Comparison of ENCODE assay signal across 8 cellular contexts in genomic region chr17:37406635-37407455, GRCh38. TPM values are rescaled to one million over a fixed set of nuclear protein-coding genes. Genes with fewer than 3 reads are reported as not detected.
DNase-seq lines count a peak whose midpoint lies in the region; ATAC-seq, FAIRE-seq and TF ChIP-seq lines count a peak whose summit lies in the region.

TSS of gene ACACA (minus strand) at chr17:37406836. CDS start at chr17:37406299, 537 bp downstream.
TSS of gene TADA2A (plus strand) at chr17:37406886. CDS start at chr17:37411366, 4,480 bp downstream.

- H3K27me3 Mint-ChIP-seq in CD8-positive, alpha-beta T cell (ENCODE audit: low read depth): no peaks in the 10 kb centered on the region

- peak; percentile 91 for ATAC-seq in CD8-positive, alpha-beta T cell
- peak; percentile 93 for ATAC-seq in GM19463 (IDR thresholded peaks at IDR 0.05; ENCODE audit: unreplicated experiment)

- no peak for TF ChIP-seq CTCF in CD8-positive, alpha-beta T cell (IDR thresholded peaks at IDR 0.05)
- TF ChIP-seq CTCF in HL-60 (IDR thresholded peaks at IDR 0.05; ENCODE audit: insufficient read depth, low read length) (no peak), endothelial cell of umbilical vein (IDR thresholded peaks at IDR 0.05; ENCODE audit: extremely low read depth in 1 of 2, insufficient read depth in 1 of 2, low read depth in 1 of 2, low read length in 2 of 2) (no peak)

- H3K9me1 ChIP-seq in endothelial cell of umbilical vein (replicated peaks; ENCODE audit: control insufficient read depth, extremely low read depth, insufficient read depth, low read length): no peaks in the 10 kb centered on the region

- no peaks in the 10 kb centered on the region for H3K36me3 ChIP-seq in CD8-positive, alpha-beta T cell (ENCODE audit: insufficient read depth, low read length)
- peaks cover 17% of the 10 kb centered on the region for H3K36me3 ChIP-seq in NT2/D1 (ENCODE audit: insufficient read depth, insufficient read length, low read length)
- H3K36me3 ChIP-seq in endothelial cell of umbilical vein (ENCODE audit: control insufficient read depth in 2 of 2, extremely low read depth in 1 of 2, insufficient read depth in 2 of 2, low read length in 2 of 2): no peaks in the 10 kb centered on the region

- peak within 1 kb of the TSS; percentile 95 for H3K4me3 Mint-ChIP-seq in CD8-positive, alpha-beta T cell

- peaks cover 22% of the 10 kb centered on the region for H3K36me3 Mint-ChIP-seq in CD8-positive, alpha-beta T cell

- CTCF ChIA-PET in CD8-positive, alpha-beta T cell (lab: Charles Lee): interaction anchor here (1.0 kb wide), 1 partner anchor 34 kb away, joined by 3 read pairs; no protein-coding TSS in a partner anchor
- CTCF ChIA-PET in endothelial cell of umbilical vein (lab: Charles Lee): interaction anchor here (1.0 to 3.6 kb wide), 5 partner anchors 33 to 167 kb away, joined by 3 to 22 read pairs (median 4); no protein-coding TSS in a partner anchor

- intact Hi-C loops in CD8-positive, alpha-beta T cell (cut with DNase I, micrococcal nuclease): loop anchor here (1.0 to 2.0 kb wide), 3 partner anchors 48 to 202 kb away; partner anchors contain the start of genes DUSP14 (in 2 of the 2) and SYNRG (in 1 of the 2)
- intact Hi-C loops in endothelial cell of umbilical vein (cut with micrococcal nuclease): loop anchor here (1.0 to 5.0 kb wide), 4 partner anchors 50 to 235 kb away; partner anchors contain the start of gene DDX52

- no peaks in the 10 kb centered on the region for H4K20me1 ChIP-seq in endothelial cell of umbilical vein (replicated peaks; ENCODE audit: control insufficient read depth, extremely low read depth, insufficient read depth, low read length)

- no TSS peak for BruUV-seq in endothelial cell of umbilical vein (replicated peaks; lab: Mats Ljungman, UMichigan)

- TF ChIP-seq POLR2A in endothelial cell of umbilical vein (IDR thresholded peaks at IDR 0.05; ENCODE audit: low read depth, low read length): peak; percentile 95

- peak; percentile 40 to 83 (median 70) for DNase-seq in CD8-positive, alpha-beta T cell
- DNase-seq in HL-60 (ENCODE audit: low read depth in 1 of 2, low spot score in 1 of 2) (peak; percentile 61 to 81), NT2/D1 (ENCODE audit: low read depth, low spot score) (peak; percentile 44), endothelial cell of umbilical vein (ENCODE audit: low read depth, low spot score) (peak; percentile 81), middle frontal gyrus (ENCODE audit: extremely low spot score, low spot score) (peak; percentile 18)
- peak; percentile 39 for DNase-seq in activated CD8-positive, alpha-beta memory T cell treated with anti-CD3 and anti-CD28 coated beads, Interleukin-2, amount 50 U/mL, for 24 hours (ENCODE audit: extremely low read depth)
- DNase-seq in stimulated activated CD8-positive, alpha-beta memory T cell treated with anti-CD3 and anti-CD28 coated beads, Interleukin-2, amount 100 ng/mL, for 1 hour (ENCODE audit: low read depth in 2 of 2): peak; percentile 51 to 56

- FAIRE-seq in endothelial cell of umbilical vein (lab: Jason Lieb, UNC): no peak

- peak within 1 kb of the TSS; percentile 61 for H3K27ac ChIP-seq in CD8-positive, alpha-beta T cell (ENCODE audit: low read depth, low read length)
- H3K27ac ChIP-seq in HL-60 (replicated peaks) (peak within 1 kb of the TSS; percentile 94), endothelial cell of umbilical vein (ENCODE audit: insufficient read depth, low read depth, low read length) (peak within 1 kb of the TSS; percentile 84)

- no peaks in the 10 kb centered on the region for H3K9me3 Mint-ChIP-seq in CD8-positive, alpha-beta T cell

- no peaks in the 10 kb centered on the region for H3K9me3 ChIP-seq in CD8-positive, alpha-beta T cell (ENCODE audit: low read length)
- H3K9me3 ChIP-seq in NT2/D1 (ENCODE audit: insufficient read depth, low read length): no peaks in the 10 kb centered on the region
- H3K9me3 ChIP-seq in endothelial cell of umbilical vein (replicated peaks; ENCODE audit: control insufficient read depth, insufficient read depth, low read length): no peaks in the 10 kb centered on the region

- H3K4me2 ChIP-seq in endothelial cell of umbilical vein (ENCODE audit: insufficient read depth, low read length): peak within 1 kb of the TSS; percentile 89

- H3K9ac ChIP-seq in NT2/D1 (ENCODE audit: insufficient read length, low read depth) (peak within 1 kb of the TSS; percentile 96), endothelial cell of umbilical vein (replicated peaks; ENCODE audit: extremely low read depth, insufficient read depth, low read length) (peak within 1 kb of the TSS; percentile 95)

- H3K4me1 Mint-ChIP-seq in CD8-positive, alpha-beta T cell (ENCODE audit: low read depth): peaks cover 43% of the 10 kb centered on the region

- H3K4me1 ChIP-seq in CD8-positive, alpha-beta T cell (ENCODE audit: insufficient read depth, low read length): peaks cover 14% of the 10 kb centered on the region
- H3K4me1 ChIP-seq in NT2/D1 (ENCODE audit: insufficient read depth, insufficient read length) (no peaks in the 10 kb centered on the region), endothelial cell of umbilical vein (ENCODE audit: control insufficient read depth, extremely low read depth, insufficient read depth, low read length) (peaks cover 12% of the 10 kb centered on the region)

- peak within 1 kb of the TSS; percentile 87 for H3K4me3 ChIP-seq in CD8-positive, alpha-beta T cell (ENCODE audit: low read depth, low read length)
- peak within 1 kb of the TSS; percentile 83 for H3K4me3 ChIP-seq in HL-60 (replicated peaks; ENCODE audit: insufficient read depth, low read length)
- peak within 1 kb of the TSS; percentile 86 for H3K4me3 ChIP-seq in NT2/D1 (ENCODE audit: insufficient read length, low read depth)
- H3K4me3 ChIP-seq in endothelial cell of umbilical vein (replicated peaks in 1 of 3; ENCODE audit: insufficient read depth in 1 of 3, low read depth in 1 of 3, low read length in 3 of 3): peak within 1 kb of the TSS; percentile 67 to 96 (median 86)

- no peaks in the 10 kb centered on the region for H3K27me3 ChIP-seq in CD8-positive, alpha-beta T cell (ENCODE audit: insufficient read depth, low read length)
- no peaks in the 10 kb centered on the region for H3K27me3 ChIP-seq in HL-60 (ENCODE audit: insufficient read depth, poor library complexity, severe bottlenecking)
- H3K27me3 ChIP-seq in NT2/D1 (ENCODE audit: insufficient read depth, insufficient read length): no peaks in the 10 kb centered on the region
- no peaks in the 10 kb centered on the region for H3K27me3 ChIP-seq in endothelial cell of umbilical vein (ENCODE audit: control insufficient read depth in 2 of 2, insufficient read depth in 2 of 2, low read length in 2 of 2)

- POLR2A ChIA-PET in CD8-positive, alpha-beta T cell (lab: Charles Lee): interaction anchor here (0.8 to 1.4 kb wide), 4 partner anchors 10 to 200 kb away, joined by 3 to 5 read pairs (median 4); no protein-coding TSS in a partner anchor
- POLR2A ChIA-PET in endothelial cell of umbilical vein (lab: Charles Lee): interaction anchor here (0.6 to 1.3 kb wide), 5 partner anchors 9 to 192 kb away, joined by 3 to 9 read pairs (median 4); no protein-coding TSS in a partner anchor

- peak within 1 kb of the TSS; percentile 90 for H2AFZ ChIP-seq in endothelial cell of umbilical vein (ENCODE audit: low read depth, low read length)

- H3K27ac Mint-ChIP-seq in CD8-positive, alpha-beta T cell: peak within 1 kb of the TSS; percentile 93

- dilution Hi-C loops in endothelial cell of umbilical vein (cut with MboI; ENCODE audit: extremely low pct_ligation_motif_present, low sequenced_read_pairs): no loop called here

- H3K79me2 ChIP-seq in endothelial cell of umbilical vein (ENCODE audit: control insufficient read depth, insufficient read depth, low read length): peaks cover 45% of the 10 kb centered on the region

TF ChIP-seq in endothelial cell of umbilical vein, 7 proteins besides CTCF, POLR2A, EP300 and RAD21:
- no peak for TF ChIP-seq MYC (IDR thresholded peaks at IDR 0.05; ENCODE audit: low read depth, low read length)
- no peak for TF ChIP-seq EZH2 (IDR thresholded peaks at IDR 0.05; ENCODE audit: borderline replicate concordance, low read depth, low read length, severe bottlenecking)
- TF ChIP-seq FOS (IDR thresholded peaks at IDR 0.05; ENCODE audit: borderline replicate concordance, insufficient read depth, low read length): no peak
- no peak for TF ChIP-seq MAX (IDR thresholded peaks at IDR 0.05; ENCODE audit: insufficient read depth, insufficient read length)
- TF ChIP-seq JUN (IDR thresholded peaks at IDR 0.05; ENCODE audit: borderline replicate concordance, insufficient read depth, insufficient read length, low read depth): no peak
- TF ChIP-seq POLR2AphosphoS5 (IDR thresholded peaks at IDR 0.05; ENCODE audit: insufficient read depth, low read depth, low read length): peak; percentile 95
- no peak for TF ChIP-seq GATA2 (IDR thresholded peaks at IDR 0.05; ENCODE audit: insufficient read depth, insufficient read length, low read depth, low read length)

RNA-seq across cellular contexts. Expression of gene ACACA, which starts in this region (rescaled TPM):
- 10 to 100 TPM; 30.7 to 34.2 TPM for total RNA-seq in CD8-positive, alpha-beta T cell
- total RNA-seq in endothelial cell of umbilical vein: 116 and 124 TPM in 2 replicates
- polyA plus RNA-seq in endothelial cell of umbilical vein: 55.3 and 56.8 TPM in 2 replicates
- polyA plus RNA-seq in endothelial cell of umbilical vein (2011; cell fraction: cytosol; rRNA removed): 54.5 and 55.8 TPM in 2 replicates
- 108 and 114 TPM in 2 replicates for polyA plus RNA-seq in endothelial cell of umbilical vein (2011; cell fraction: nucleus; rRNA removed)
- polyA plus RNA-seq in endothelial cell of umbilical vein (2012): 52.4 and 55.1 TPM in 2 replicates
- 343 and 426 TPM in 2 replicates for polyA minus RNA-seq in endothelial cell of umbilical vein
- 136 TPM for polyA minus RNA-seq in endothelial cell of umbilical vein (2011; cell fraction: cytosol; rRNA and poly(A)+ RNA removed)
- 301 and 431 TPM in 2 replicates for polyA minus RNA-seq in endothelial cell of umbilical vein (2011; cell fraction: nucleus; rRNA and poly(A)+ RNA removed)

RNA-seq across cellular contexts. Expression of gene TADA2A, which starts in this region (rescaled TPM):
- total RNA-seq in CD8-positive, alpha-beta T cell: 10 to 100 TPM in 1 of 2 experiments, 1 to 10 TPM in 1; 5.3 to 11.1 TPM
- total RNA-seq in endothelial cell of umbilical vein: 20.5 and 22.4 TPM in 2 replicates
- polyA plus RNA-seq in endothelial cell of umbilical vein: 9.9 and 11.1 TPM in 2 replicates
- polyA plus RNA-seq in endothelial cell of umbilical vein (2011; cell fraction: cytosol; rRNA removed): 10.1 and 12.5 TPM in 2 replicates
- 38.9 and 40.2 TPM in 2 replicates for polyA plus RNA-seq in endothelial cell of umbilical vein (2011; cell fraction: nucleus; rRNA removed)
- 16.8 and 17.9 TPM in 2 replicates for polyA plus RNA-seq in endothelial cell of umbilical vein (2012)
- 36.2 TPM in 2 replicates for polyA minus RNA-seq in endothelial cell of umbilical vein
- 18.1 TPM for polyA minus RNA-seq in endothelial cell of umbilical vein (2011; cell fraction: cytosol; rRNA and poly(A)+ RNA removed)
- 27.5 and 35.4 TPM in 2 replicates for polyA minus RNA-seq in endothelial cell of umbilical vein (2011; cell fraction: nucleus; rRNA and poly(A)+ RNA removed)

Comparison
In these comparisons a context has a peak if more than half of its experiments do, and no peak if none do; other contexts are left out.
1. Peak in every context shown above with its lines: DNase-seq, ATAC-seq, H3K4me3 ChIP-seq and H3K27ac ChIP-seq.
2. DNase-seq: peak in every context shown above with its lines; median percentile 81 in endothelial cell of umbilical vein; 71 in HL-60; 70 in CD8-positive, alpha-beta T cell; 54 in stimulated activated CD8-positive, alpha-beta memory T cell treated with anti-CD3 and anti-CD28 coated beads, Interleukin-2, amount 100 ng/mL, for 1 hour; 44 in NT2/D1; 39 in activated CD8-positive, alpha-beta memory T cell treated with anti-CD3 and anti-CD28 coated beads, Interleukin-2, amount 50 U/mL, for 24 hours; 18 in middle frontal gyrus.